Comparison of ENCODE assay signal across 11 cellular contexts in genomic region chr17:80498242-80498919, GRCh38. TPM values are rescaled to one million over a fixed set of nuclear protein-coding genes. Genes with fewer than 3 reads are reported as not detected.
DNase-seq lines count a peak whose midpoint lies in the region; ATAC-seq and TF ChIP-seq lines count a peak whose summit lies in the region.
"Had no signal": no experiment of that assay in that cellular context is flagged by ENCODE, and none has a peak within 500 bp of the region (broad histone marks: within the 10 kb centered on the region; RNA-seq: fewer than 3 reads in every experiment).

No MANE protein-coding gene starts in this region.

- peaks cover 49% of the 10 kb centered on the region for H3K4me1 Mint-ChIP-seq in nephron progenitor cell
- H3K4me1 Mint-ChIP-seq in naive thymus-derived CD8-positive, alpha-beta T cell, result peaks cover 6 to 13% (median 9%) of the 10 kb centered on the region in 4 donors
- H3K4me1 Mint-ChIP-seq: CD14-positive monocyte had no signal

- POLR2A ChIA-PET in naive thymus-derived CD8-positive, alpha-beta T cell (lab: Charles Lee), result no interaction called here

- peak; percentile 67 for DNase-seq in AG08395 (ENCODE audit: low spot score)
- peak; percentile 80 for DNase-seq in NAMALWA (ENCODE audit: low spot score)
- no peak for DNase-seq in epithelial cell of proximal tubule (ENCODE audit: low read depth)
- DNase-seq in nephron progenitor cell, result peak; percentile 38
- no peak for DNase-seq in activated CD4-positive, alpha-beta T cell treated with anti-CD3 and anti-CD28 coated beads, Interleukin-2, amount 50 U/mL, for 4 hours
- no peak for DNase-seq in HCEC 1CT
- no peak for DNase-seq in naive thymus-derived CD8-positive, alpha-beta T cell
- DNase-seq in SKM-1 (lab: John Stamatoyannopoulos, UW; ENCODE audit: unreplicated experiment), result no peak
- DNase-seq: NCI-H1105 had no signal

- H3K36me3 Mint-ChIP-seq in nephron progenitor cell (ENCODE audit: low read depth), result no peaks in the 10 kb centered on the region
- no peaks in the 10 kb centered on the region for H3K36me3 Mint-ChIP-seq in naive thymus-derived CD8-positive, alpha-beta T cell
- H3K36me3 Mint-ChIP-seq: CD14-positive monocyte had no signal

- ATAC-seq in naive thymus-derived CD8-positive, alpha-beta T cell, result no peak

- no peak overlapping the region for H3K4me3 Mint-ChIP-seq in nephron progenitor cell
- no peak overlapping the region for H3K4me3 Mint-ChIP-seq in naive thymus-derived CD8-positive, alpha-beta T cell

- peak overlapping the region; percentile 18 for H3K4me3 ChIP-seq in epithelial cell of proximal tubule (ENCODE audit: low read depth, low read length)
- H3K4me3 ChIP-seq: cardiac muscle cell had no signal

- TF ChIP-seq CTCF in epithelial cell of proximal tubule (conservative IDR thresholded peaks at IDR 0.05; ENCODE audit: low read depth, low read length) (no peak), nephron progenitor cell (IDR thresholded peaks at IDR 0.05) (no peak)

- no peak overlapping the region for H3K27ac Mint-ChIP-seq in nephron progenitor cell
- H3K27ac Mint-ChIP-seq in naive thymus-derived CD8-positive, alpha-beta T cell, result peak overlapping the region in 1 of 10 donors; percentile 3

- peaks cover 58% of the 10 kb centered on the region for H3K27me3 Mint-ChIP-seq in nephron progenitor cell (ENCODE audit: low read depth, poor library complexity)
- peaks cover 0 to 25% (median 9%) of the 10 kb centered on the region in 5 donors for H3K27me3 Mint-ChIP-seq in naive thymus-derived CD8-positive, alpha-beta T cell

- no peaks in the 10 kb centered on the region for H3K9me3 Mint-ChIP-seq in nephron progenitor cell
- peaks cover 0 to 1% (median 0%) of the 10 kb centered on the region in 9 donors for H3K9me3 Mint-ChIP-seq in naive thymus-derived CD8-positive, alpha-beta T cell

RNA-seq across cellular contexts. Expression of gene NPTX1, which starts 22.0 kb away (rescaled TPM):
- 0.07 TPM in 1 of 2 replicates, not detected in the other for total RNA-seq in epithelial cell of proximal tubule
- not detected for total RNA-seq in naive thymus-derived CD8-positive, alpha-beta T cell
- not detected for polyA plus RNA-seq in naive thymus-derived CD8-positive, alpha-beta T cell
- total RNA-seq: cardiac muscle cell had no signal
- polyA plus RNA-seq: cardiac muscle cell, CD14-positive monocyte had no signal

RNA-seq across cellular contexts. Expression of gene RPTOR, which starts 46.3 kb away (rescaled TPM):
- 17.9 and 24.4 TPM in 2 replicates for total RNA-seq in epithelial cell of proximal tubule
- 10 to 100 TPM; 53.5 to 53.9 TPM for total RNA-seq in naive thymus-derived CD8-positive, alpha-beta T cell
- 10 to 100 TPM in 1 of 3 donors, 1 to 10 TPM in 2; 5.3 to 10.2 (median 5.5) TPM for polyA plus RNA-seq in naive thymus-derived CD8-positive, alpha-beta T cell

Comparison
In these comparisons a context has a peak if more than half of its experiments do, and no peak if none do; other contexts are left out.
1. DNase-seq: peak in AG08395 (single experiment), NAMALWA (single experiment) and nephron progenitor cell (single experiment); none in epithelial cell of proximal tubule (single experiment), activated CD4-positive, alpha-beta T cell treated with anti-CD3 and anti-CD28 coated beads, Interleukin-2, amount 50 U/mL, for 4 hours (0 of 2), HCEC 1CT (single experiment), naive thymus-derived CD8-positive, alpha-beta T cell (0 of 10) and SKM-1 (single experiment).